ENCODE assay signal across 9 cellular contexts in genomic region chrX:133986008-133986683, GRCh38. TPM values are rescaled to one million over a fixed set of nuclear protein-coding genes. Genes with fewer than 3 reads are reported as not detected.
DNase-seq lines count a peak whose midpoint lies in the region; ATAC-seq, FAIRE-seq and TF ChIP-seq lines count a peak whose summit lies in the region.
"Had no signal": no experiment of that assay in that cellular context is flagged by ENCODE, and none has a peak within 500 bp of the region (broad histone marks: within the 10 kb centered on the region; RNA-seq: fewer than 3 reads in every experiment).

No MANE protein-coding gene starts in this region.

- 0 out of 4 replicates have a peak, but pooled peaks of 1 of the 2 experiments have one; percentile 12 for TF ChIP-seq EP300 in HepG2 (IDR thresholded peaks at IDR 0.05; ENCODE audit: low read depth in 2 of 2, low read length in 2 of 2)
- TF ChIP-seq EP300 in HepG2 (CRISPR knock-in tag; IDR thresholded peaks at IDR 0.05; ENCODE audit: borderline replicate concordance): no peak

- TF ChIP-seq CTCF in astrocyte of the cerebellum (IDR thresholded peaks at IDR 0.05; ENCODE audit: low read depth, low read length, missing control alignments) (no peak), HepG2 (CRISPR knock-in tag; IDR thresholded peaks at IDR 0.05) (no peak)

- no peak for FAIRE-seq in HepG2 (lab: Jason Lieb, UNC)

- no peak overlapping the region for H3K27ac Mint-ChIP-seq in activated T-cell treated with anti-CD3 and anti-CD28 coated beads, Interleukin-2, amount 50 U/mL, for 24 hours
- H3K27ac Mint-ChIP-seq: CD4-positive, CD25-positive, alpha-beta regulatory T cell had no signal

- H3K36me3 ChIP-seq in HepG2 (replicated peaks in 1 of 2; ENCODE audit: control insufficient read depth in 1 of 2, insufficient read depth in 2 of 2, low read length in 2 of 2) (peaks cover 1 to 18% of the 10 kb centered on the region in 2 experiments), subcutaneous abdominal adipose tissue (ENCODE audit: control insufficient read depth in 5 of 5, insufficient read depth in 5 of 5, low read length in 5 of 5) (no peaks in the 10 kb centered on the region)

- H3K79me2 ChIP-seq in HepG2 (ENCODE audit: insufficient read depth, low read length): peaks cover 67% of the 10 kb centered on the region

- POLR2A ChIA-PET in HepG2 (lab: Yijun Ruan, JAX): interaction anchor here (0.7 to 11.4 kb wide), 14 partner anchors 9 to 40 kb away, joined by 3 to 216 read pairs (median 8); no protein-coding TSS in a partner anchor

- H3K4me3 ChIP-seq in astrocyte of the cerebellum (ENCODE audit: low read depth, low read length): peak overlapping the region; percentile 24
- H3K4me3 ChIP-seq in HepG2 (replicated peaks in 1 of 3; ENCODE audit: insufficient read depth in 1 of 3, low read depth in 2 of 3, low read length in 3 of 3): peak overlapping the region; percentile 55 to 70 (median 59); a peak in 5 of 6 replicates
- H3K4me3 ChIP-seq in subcutaneous abdominal adipose tissue (ENCODE audit: low read depth in 1 of 5, low read length in 5 of 5): peak overlapping the region; percentile 53 to 69 (median 57)

- peaks cover 63% of the 10 kb centered on the region for H3K27me3 Mint-ChIP-seq in activated T-cell treated with anti-CD3 and anti-CD28 coated beads, Interleukin-2, amount 50 U/mL, for 24 hours

- peak in 1 of 2 experiments; percentile 6; a peak in 1 of 4 replicates for TF ChIP-seq POLR2A in HepG2 (IDR thresholded peaks at IDR 0.05; ENCODE audit: insufficient read depth in 1 of 2, low read depth in 2 of 2, low read length in 2 of 2)

- H3K4me1 ChIP-seq in HepG2 (ENCODE audit: insufficient read depth, low read length): peaks cover 37% of the 10 kb centered on the region
- peaks cover 0 to 23% (median 14%) of the 10 kb centered on the region in 5 donors for H3K4me1 ChIP-seq in subcutaneous abdominal adipose tissue (ENCODE audit: control insufficient read depth in 5 of 5, insufficient read depth in 5 of 5, low read length in 5 of 5)

- no peaks in the 10 kb centered on the region for H3K9me3 Mint-ChIP-seq in activated T-cell treated with anti-CD3 and anti-CD28 coated beads, Interleukin-2, amount 50 U/mL, for 24 hours

- ATAC-seq in HepG2 (peak; percentile 5), HG03378 (IDR thresholded peaks at IDR 0.05; ENCODE audit: unreplicated experiment) (no peak), HG02588 (IDR thresholded peaks at IDR 0.05; ENCODE audit: unreplicated experiment) (no peak)

- H3K36me3 Mint-ChIP-seq in activated T-cell treated with anti-CD3 and anti-CD28 coated beads, Interleukin-2, amount 50 U/mL, for 24 hours (ENCODE audit: low read depth): no peaks in the 10 kb centered on the region
- H3K36me3 Mint-ChIP-seq: CD4-positive, CD25-positive, alpha-beta regulatory T cell had no signal

- no peaks in the 10 kb centered on the region for H4K20me1 ChIP-seq in HepG2 (ENCODE audit: insufficient read depth, low read length)

- peak overlapping the region; percentile 51 for H3K4me3 Mint-ChIP-seq in activated T-cell treated with anti-CD3 and anti-CD28 coated beads, Interleukin-2, amount 50 U/mL, for 24 hours

- BruUV-seq in HepG2 (replicated peaks; lab: Mats Ljungman, UMichigan): TSS peak; percentile 94

- peak overlapping the region; percentile 97 for H3K4me2 ChIP-seq in HepG2 (ENCODE audit: low read depth, low read length)

- no peaks in the 10 kb centered on the region; a peak in 1 of 5 replicates for H3K27me3 ChIP-seq in HepG2 (ENCODE audit: control insufficient read depth in 1 of 2, insufficient read depth in 2 of 2, low read length in 2 of 2)
- H3K27me3 ChIP-seq in subcutaneous abdominal adipose tissue (ENCODE audit: control insufficient read depth in 5 of 5, insufficient read depth in 4 of 5, low read length in 5 of 5): peaks cover 0 to 24% (median 16%) of the 10 kb centered on the region in 5 donors

- no peak for TF ChIP-seq RAD21 in HepG2 (CRISPR knock-in tag; IDR thresholded peaks at IDR 0.05)

- H2AFZ ChIP-seq in HepG2 (ENCODE audit: low read length): no peak overlapping the region

- no peak for DNase-seq in activated T-cell treated with anti-CD3 and anti-CD28 coated beads, Interleukin-2, amount 50 U/mL, for 24 hours
- DNase-seq in activated T-cell treated with anti-CD3 and anti-CD28 coated beads for 4 hours: no peak
- no peak for DNase-seq in astrocyte of the cerebellum (ENCODE audit: low read depth)
- no peak for DNase-seq in HepG2 (ENCODE audit: low spot score)
- no peak for DNase-seq in NCI-H2196 treated with DMSO at 0.1 percent for 48 hours (lab: John Stamatoyannopoulos, UW; ENCODE audit: unreplicated experiment)

- CTCF ChIA-PET in HepG2 (lab: Yijun Ruan, JAX; ENCODE audit: low intra/inter-chr PET ratio, low total read pairs): interaction anchor here (1.2 kb wide), 1 partner anchor 35 kb away, joined by 3 read pairs; no protein-coding TSS in a partner anchor

- peak overlapping the region; percentile 94 for H3K27ac ChIP-seq in HepG2 (ENCODE audit: extremely low read length, insufficient read depth, low read length)
- H3K27ac ChIP-seq in subcutaneous abdominal adipose tissue (ENCODE audit: low read depth, low read length): no peak overlapping the region

- peak overlapping the region; percentile 80 for H3K9ac ChIP-seq in HepG2 (ENCODE audit: insufficient read depth, low read depth, low read length)
- H3K9ac ChIP-seq in subcutaneous abdominal adipose tissue (ENCODE audit: low read length in 5 of 5): peak overlapping the region in 1 of 5 donors; percentile 27

- no peaks in the 10 kb centered on the region for H3K9me3 ChIP-seq in HepG2 (ENCODE audit: low read length)
- no peaks in the 10 kb centered on the region for H3K9me3 ChIP-seq in subcutaneous abdominal adipose tissue (ENCODE audit: control insufficient read depth in 5 of 5, low read length in 5 of 5)

- intact Hi-C loops in HepG2 (cut with micrococcal nuclease; ENCODE audit: unreplicated experiment): loop anchor here (2.0 kb wide), 1 partner anchor 35 kb away; no protein-coding TSS in a partner anchor

- under 1% methylated on average over 13 of the region's 14 CpGs for WGBS in HepG2 (ENCODE audit: low lambda C conversion rate)

- in situ Hi-C loops in astrocyte of the cerebellum (cut with HindIII; ENCODE audit: low sequenced_read_pairs): no loop called here
- in situ Hi-C loops in HepG2 (cut with HindIII; ENCODE audit: extremely low pct_ligation_motif_present, low pct_unique_long_range_greater_than_20kb): no loop called here

- peaks cover 7% of the 10 kb centered on the region for H3K4me1 Mint-ChIP-seq in activated T-cell treated with anti-CD3 and anti-CD28 coated beads, Interleukin-2, amount 50 U/mL, for 24 hours (ENCODE audit: low read depth)

TF ChIP-seq in HepG2, 621 proteins besides CTCF, POLR2A, EP300 and RAD21 (continues in another document):
- TF ChIP-seq ZNF720 (CRISPR knock-in tag; IDR thresholded peaks at IDR 0.05) (no peak), JUND (CRISPR knock-in tag; IDR thresholded peaks at IDR 0.05) (no peak), SMARCE1 (IDR thresholded peaks at IDR 0.05; ENCODE audit: borderline replicate concordance) (no peak), SPEN (CRISPR knock-in tag; IDR thresholded peaks at IDR 0.05; ENCODE audit: low read depth) (no peak), ZNF788 (CRISPR knock-in tag; IDR thresholded peaks at IDR 0.05; ENCODE audit: borderline replicate concordance) (no peak), NR2F6 (IDR thresholded peaks at IDR 0.05) (no peak), NR2F6 (CRISPR knock-in tag; IDR thresholded peaks at IDR 0.05) (no peak), PCBP2 (optimal IDR thresholded peaks at IDR 0.05; ENCODE audit: low read depth, low read length, poor library complexity, severe bottlenecking) (no peak), CC2D1A (CRISPR knock-in tag; IDR thresholded peaks at IDR 0.05) (no peak), FOXM1 (CRISPR knock-in tag; IDR thresholded peaks at IDR 0.05) (no peak)
- TF ChIP-seq, protein P1, sequence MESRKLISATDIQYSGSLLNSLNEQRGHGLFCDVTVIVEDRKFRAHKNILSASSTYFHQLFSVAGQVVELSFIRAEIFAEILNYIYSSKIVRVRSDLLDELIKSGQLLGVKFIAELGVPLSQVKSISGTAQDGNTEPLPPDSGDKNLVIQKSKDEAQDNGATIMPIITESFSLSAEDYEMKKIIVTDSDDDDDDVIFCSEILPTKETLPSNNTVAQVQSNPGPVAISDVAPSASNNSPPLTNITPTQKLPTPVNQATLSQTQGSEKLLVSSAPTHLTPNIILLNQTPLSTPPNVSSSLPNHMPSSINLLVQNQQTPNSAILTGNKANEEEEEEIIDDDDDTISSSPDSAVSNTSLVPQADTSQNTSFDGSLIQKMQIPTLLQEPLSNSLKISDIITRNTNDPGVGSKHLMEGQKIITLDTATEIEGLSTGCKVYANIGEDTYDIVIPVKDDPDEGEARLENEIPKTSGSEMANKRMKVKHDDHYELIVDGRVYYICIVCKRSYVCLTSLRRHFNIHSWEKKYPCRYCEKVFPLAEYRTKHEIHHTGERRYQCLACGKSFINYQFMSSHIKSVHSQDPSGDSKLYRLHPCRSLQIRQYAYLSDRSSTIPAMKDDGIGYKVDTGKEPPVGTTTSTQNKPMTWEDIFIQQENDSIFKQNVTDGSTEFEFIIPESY (CRISPR knock-in tag; IDR thresholded peaks at IDR 0.05): no peak

RNA-seq across cellular contexts. Expression of gene GPC3, which starts 0.8 kb away (rescaled TPM):
- total RNA-seq in HepG2 (2016; rRNA removed; fragmentation: Illumina TruSeq; extraction: Trizol): 805 and 1,799 TPM in 2 replicates
- total RNA-seq in HepG2 (2016; cell fraction: cytosol; rRNA removed; fragmentation: Illumina TruSeq; extraction: Trizol; ENCODE audit: low read depth): 284 and 320 TPM in 2 replicates
- total RNA-seq in HepG2 (2016; cell fraction: insoluble cytoplasmic fraction; rRNA removed; fragmentation: Illumina TruSeq; extraction: Trizol): 792 and 1,776 TPM in 2 replicates
- 290 and 301 TPM in 2 replicates for total RNA-seq in HepG2 (2016; cell fraction: membrane; rRNA removed; fragmentation: Illumina TruSeq; extraction: Trizol)
- total RNA-seq in HepG2 (2016; cell fraction: nucleus; rRNA removed; fragmentation: Illumina TruSeq; extraction: Trizol): 1,828 and 2,106 TPM in 2 replicates
- 3,263 and 3,554 TPM in 2 replicates for polyA plus RNA-seq in HepG2 (2011; rRNA removed)
- polyA plus RNA-seq in HepG2 (2011; cell fraction: cytosol; rRNA removed): 2,062 and 3,587 TPM in 2 replicates
- 820 and 1,167 TPM in 2 replicates for polyA plus RNA-seq in HepG2 (2011; cell fraction: nucleus; rRNA removed)
- polyA plus RNA-seq in HepG2 (2012): 3,341 and 3,897 TPM in 2 replicates
- polyA plus RNA-seq in HepG2 (2016; cell fraction: cytosol; fragmentation: Illumina TruSeq; extraction: Trizol; ENCODE audit: low read depth): 118 and 136 TPM in 2 replicates
- polyA plus RNA-seq in HepG2 (2016; cell fraction: insoluble cytoplasmic fraction; fragmentation: Illumina TruSeq; extraction: Trizol; ENCODE audit: low read depth): 843 and 853 TPM in 2 replicates
- polyA plus RNA-seq in HepG2 (2016; cell fraction: membrane; fragmentation: Illumina TruSeq; extraction: Trizol; ENCODE audit: low read depth): 164 and 169 TPM in 2 replicates
- 1,823 and 1,891 TPM in 2 replicates for polyA plus RNA-seq in HepG2 (2016; cell fraction: nucleus; fragmentation: Illumina TruSeq; extraction: Trizol; ENCODE audit: insufficient read depth, low read depth)
- polyA minus RNA-seq in HepG2 (2011; rRNA and poly(A)+ RNA removed; ENCODE audit: low replicate concordance): 0.72 and 1,012 TPM in 2 replicates
- 1,199 and 1,788 TPM in 2 replicates for polyA minus RNA-seq in HepG2 (2011; cell fraction: cytosol; rRNA and poly(A)+ RNA removed)
- polyA minus RNA-seq in HepG2 (2011; cell fraction: nucleus; rRNA and poly(A)+ RNA removed): 1,194 and 1,668 TPM in 2 replicates
